ENCODE assay signal across 18 cellular contexts in genomic region chr4:184838249-184839074, GRCh38. TPM values are rescaled to one million over a fixed set of nuclear protein-coding genes. Genes with fewer than 3 reads are reported as not detected.
DNase-seq lines count a peak whose midpoint lies in the region; ATAC-seq and TF ChIP-seq lines count a peak whose summit lies in the region.
"Had no signal": no experiment of that assay in that cellular context is flagged by ENCODE, and none has a peak within 500 bp of the region (broad histone marks: within the 10 kb centered on the region; RNA-seq: fewer than 3 reads in every experiment).

No MANE protein-coding gene starts in this region.

- no peak overlapping the region for H3K4me3 Mint-ChIP-seq in HFFc6

- TF ChIP-seq CTCF in C4-2B (conservative IDR thresholded peaks at IDR 0.05), result no peak
- TF ChIP-seq CTCF in HFFc6 (IDR thresholded peaks at IDR 0.05), result no peak
- TF ChIP-seq CTCF in coronary artery (IDR thresholded peaks at IDR 0.05), result no peak

- peaks cover 13% of the 10 kb centered on the region for H3K27me3 Mint-ChIP-seq in HFFc6 (ENCODE audit: insufficient read depth)

- no peak overlapping the region for H3K4me3 ChIP-seq in coronary artery

- H3K27ac ChIP-seq in C4-2B (peak overlapping the region; percentile 45), coronary artery (no peak overlapping the region)

- DNase-seq in HFFc6, result peak; percentile 8
- peak; percentile 37 for DNase-seq in RKO (ENCODE audit: low spot score)
- peak; percentile 23 for DNase-seq in iPS-NIHi7 (ENCODE audit: extremely low spot score)
- no peak for DNase-seq in activated naive CD4-positive, alpha-beta T cell (lab: John Stamatoyannopoulos, UW)
- no peak for DNase-seq in DMS 273 (lab: John Stamatoyannopoulos, UW; ENCODE audit: unreplicated experiment)
- DNase-seq in coronary artery (ENCODE audit: low spot score), result no peak
- DNase-seq: activated CD4-positive, alpha-beta T cell treated with anti-CD3 and anti-CD28 coated beads for 1 hour; AML-193; central memory CD4-positive, alpha-beta T cell; DMS79; glutamatergic neuron; NCI-H2171 treated with DMSO at 0.1 percent for 48 hours; T-helper 1 cell had no signal

- no peaks in the 10 kb centered on the region for H3K9me3 Mint-ChIP-seq in HFFc6
- H3K9me3 Mint-ChIP-seq: activated naive CD4-positive, alpha-beta T cell treated with anti-CD3 and anti-CD28 coated beads, Interleukin-2, amount 50 U/mL, for 72 hours had no signal

- no peak for ATAC-seq in GM18907 (IDR thresholded peaks at IDR 0.05; ENCODE audit: unreplicated experiment)
- ATAC-seq: activated naive CD4-positive, alpha-beta T cell treated with anti-CD3 and anti-CD28 coated beads, Interleukin-2, amount 50 U/mL, for 72 hours; HCT116 had no signal

- no peaks in the 10 kb centered on the region; the same call in 1 of the 2 replicates for H3K4me1 Mint-ChIP-seq in HFFc6 (ENCODE audit: low read depth)

- H3K36me3 Mint-ChIP-seq in HFFc6 (ENCODE audit: low read depth), result no peaks in the 10 kb centered on the region
- H3K36me3 Mint-ChIP-seq: activated naive CD4-positive, alpha-beta T cell treated with anti-CD3 and anti-CD28 coated beads, Interleukin-2, amount 50 U/mL, for 72 hours had no signal

- H3K27ac Mint-ChIP-seq in HFFc6, result no peak overlapping the region
- H3K27ac Mint-ChIP-seq: activated naive CD4-positive, alpha-beta T cell treated with anti-CD3 and anti-CD28 coated beads, Interleukin-2, amount 50 U/mL, for 72 hours; progenitor cell of endocrine pancreas had no signal

RNA-seq across cellular contexts. Expression of gene ACSL1, which starts 12.7 kb away (rescaled TPM):
- total RNA-seq in HFFc6 (2021; fragmentation: NEBNext Ultra II Directional; extraction: Animal tissue kit (Norgen Biotek cat#: 25700)), result 10 to 100 TPM; 21.7 to 24.0 (median 22.9) TPM

Comparison
In these comparisons a context has a peak if more than half of its experiments do, and no peak if none do; other contexts are left out.
1. DNase-seq: peak in HFFc6 (single experiment), RKO (single experiment) and iPS-NIHi7 (single experiment); none in activated naive CD4-positive, alpha-beta T cell (0 of 4), DMS 273 (single experiment) and coronary artery (single experiment).